ENCODE assay signal across 28 cellular contexts in genomic region chr21:35571910-35572309, GRCh38.
"Had no signal": no experiment of that assay in that cellular context is flagged by ENCODE, and none has a peak within 500 bp of the region (broad histone marks: within the 10 kb centered on the region; RNA-seq: fewer than 3 reads in every experiment).

No MANE protein-coding gene starts in this region.

- H3K27ac ChIP-seq: stomach, suprapubic skin, testis, thoracic aorta, thyroid gland, tibial artery, tibial nerve, transverse colon, upper lobe of left lung, upper lobe of right lung, uterus, vagina had no signal

- H3K27ac Mint-ChIP-seq: stimulated activated effector memory CD8-positive, alpha-beta T cell treated with anti-CD3 and anti-CD28 coated beads, Interleukin-12 subunit alpha, Interleukin-12 subunit beta, amount 100 ng/mL, for 72 hours; stimulated activated memory B cell treated with anti-CD40 and anti-IgM and Interleukin-4, amounts not matched to agents 10 μg/mL and 1 μg/mL and 100 μg/mL, for 72 hours; stimulated activated naive B cell treated with anti-CD40 and anti-IgM and Interleukin-4, amounts not matched to agents 10 μg/mL and 1 μg/mL and 100 μg/mL, for 72 hours; stimulated activated naive CD8-positive, alpha-beta T cell treated with anti-CD3 and anti-CD28 coated beads, Interleukin-15, Interleukin-2, amounts not matched to agents 100 ng/mL and 50 ng/mL, for 24 hours; type B pancreatic cell had no signal

- H3K27me3 ChIP-seq: stomach, suprapubic skin, testis, thyroid gland, tibial artery, tibial nerve, transverse colon, upper lobe of left lung, upper lobe of right lung, uterus, vagina had no signal

- H3K4me3 Mint-ChIP-seq: stimulated activated effector memory CD8-positive, alpha-beta T cell treated with anti-CD3 and anti-CD28 coated beads, Interleukin-12 subunit alpha, Interleukin-12 subunit beta, amount 100 ng/mL, for 72 hours; stimulated activated memory B cell treated with anti-CD40 and anti-IgM and Interleukin-4, amounts not matched to agents 10 μg/mL and 1 μg/mL and 100 μg/mL, for 72 hours; stimulated activated naive B cell treated with anti-CD40 and anti-IgM and Interleukin-4, amounts not matched to agents 10 μg/mL and 1 μg/mL and 100 μg/mL, for 72 hours; stimulated activated naive CD8-positive, alpha-beta T cell treated with anti-CD3 and anti-CD28 coated beads, Interleukin-15, amount 100 ng/mL, for 72 hours; stimulated activated naive CD8-positive, alpha-beta T cell treated with anti-CD3 and anti-CD28 coated beads, Interleukin-15, Interleukin-2, amounts not matched to agents 100 ng/mL and 50 ng/mL, for 24 hours; type B pancreatic cell had no signal

- DNase-seq: stimulated activated CD4-positive, alpha-beta T cell treated with anti-CD3 and anti-CD28 coated beads, Interleukin-2, amount 100 ng/mL, for 48 hours; stimulated activated CD4-positive, alpha-beta T cell treated with anti-CD3 and anti-CD28 coated beads, Interleukin-4, amount 100 ng/mL, for 1 hour; stimulated activated CD4-positive, alpha-beta T cell treated with anti-CD3 and anti-CD28 coated beads, Interleukin-4, amount 100 ng/mL, for 24 hours; stimulated activated CD4-positive, alpha-beta T cell treated with anti-CD3 and anti-CD28 coated beads, Interleukin-4, amount 100 ng/mL, for 4 hours; stimulated activated CD8-positive, alpha-beta memory T cell treated with anti-CD3 and anti-CD28 coated beads, Interleukin-4, amount 100 ng/mL, for 48 hours; stimulated activated naive B cell treated with anti-CD40 and anti-IgM and Interleukin-4, amounts not matched to agents 10 μg/mL and 1 μg/mL and 100 μg/mL, for 72 hours; stimulated activated naive CD4-positive, alpha-beta T cell; stimulated activated naive CD4-positive, alpha-beta T cell treated with Interleukin-2 at 50 U/mL for 16 hours; stimulated activated naive CD8-positive, alpha-beta T cell treated with anti-CD3 and anti-CD28 coated beads, Interleukin-15, amount 100 ng/mL, for 72 hours; stimulated activated naive CD8-positive, alpha-beta T cell treated with anti-CD3 and anti-CD28 coated beads, Interleukin-15, Interleukin-2, amounts not matched to agents 100 U/mL and 50 U/mL, for 24 hours; stomach; substantia nigra; testis; thyroid gland; tibial artery; transverse colon; trophoblast cell; upper lobe of left lung; upper lobe of right lung; uterus had no signal

- H3K9me3 ChIP-seq: stomach, suprapubic skin, testis, thoracic aorta, thyroid gland, tibial artery, transverse colon, upper lobe of left lung, upper lobe of right lung, uterus, vagina had no signal

- H3K36me3 ChIP-seq: stomach, suprapubic skin, thoracic aorta, thyroid gland, tibial artery, tibial nerve, transverse colon, upper lobe of left lung, upper lobe of right lung, uterus, vagina had no signal

- H3K4me1 ChIP-seq: suprapubic skin, testis, thyroid gland, tibial artery, tibial nerve, transverse colon, upper lobe of left lung, upper lobe of right lung, uterus, vagina had no signal

- ATAC-seq: stimulated activated effector memory CD8-positive, alpha-beta T cell treated with anti-CD3 and anti-CD28 coated beads, Interleukin-12 subunit alpha, Interleukin-12 subunit beta, amount 100 ng/mL, for 72 hours; stimulated activated memory B cell treated with anti-CD40 and anti-IgM and Interleukin-4, amounts not matched to agents 10 μg/mL and 1 μg/mL and 100 μg/mL, for 72 hours; stimulated activated naive B cell treated with anti-CD40 and anti-IgM and Interleukin-4, amounts not matched to agents 10 μg/mL and 1 μg/mL and 100 μg/mL, for 72 hours; stimulated activated naive CD8-positive, alpha-beta T cell treated with anti-CD3 and anti-CD28 coated beads, Interleukin-15, amount 100 ng/mL, for 72 hours; stimulated activated naive CD8-positive, alpha-beta T cell treated with anti-CD3 and anti-CD28 coated beads, Interleukin-15, Interleukin-2, amounts not matched to agents 100 U/mL and 50 U/mL, for 24 hours; upper lobe of right lung had no signal

- H3K36me3 Mint-ChIP-seq: stimulated activated effector memory CD8-positive, alpha-beta T cell treated with anti-CD3 and anti-CD28 coated beads, Interleukin-12 subunit alpha, Interleukin-12 subunit beta, amount 100 ng/mL, for 72 hours; stimulated activated memory B cell treated with anti-CD40 and anti-IgM and Interleukin-4, amounts not matched to agents 10 μg/mL and 1 μg/mL and 100 μg/mL, for 72 hours; stimulated activated naive B cell treated with anti-CD40 and anti-IgM and Interleukin-4, amounts not matched to agents 10 μg/mL and 1 μg/mL and 100 μg/mL, for 72 hours; type B pancreatic cell had no signal

- H3K4me1 Mint-ChIP-seq: stimulated activated effector memory CD8-positive, alpha-beta T cell treated with anti-CD3 and anti-CD28 coated beads, Interleukin-12 subunit alpha, Interleukin-12 subunit beta, amount 100 ng/mL, for 72 hours; stimulated activated memory B cell treated with anti-CD40 and anti-IgM and Interleukin-4, amounts not matched to agents 10 μg/mL and 1 μg/mL and 100 μg/mL, for 72 hours; stimulated activated naive B cell treated with anti-CD40 and anti-IgM and Interleukin-4, amounts not matched to agents 10 μg/mL and 1 μg/mL and 100 μg/mL, for 72 hours; stimulated activated naive CD8-positive, alpha-beta T cell treated with anti-CD3 and anti-CD28 coated beads, Interleukin-15, amount 100 ng/mL, for 72 hours had no signal

- H3K9me3 Mint-ChIP-seq: stimulated activated effector memory CD8-positive, alpha-beta T cell treated with anti-CD3 and anti-CD28 coated beads, Interleukin-12 subunit alpha, Interleukin-12 subunit beta, amount 100 ng/mL, for 72 hours; stimulated activated naive CD8-positive, alpha-beta T cell treated with anti-CD3 and anti-CD28 coated beads, Interleukin-15, amount 100 ng/mL, for 72 hours; type B pancreatic cell had no signal

- H3K4me3 ChIP-seq: stomach, suprapubic skin, testis, thoracic aorta, thyroid gland, tibial artery, tibial nerve, transverse colon, upper lobe of left lung, upper lobe of right lung, uterus, vagina had no signal
